ENCODE assay signal across 9 cellular contexts in genomic region chr14:61188196-61188595, GRCh38.
A peak's percentile ranks its signal among the peaks of the same experiment; 100 is the strongest.
DNase-seq lines count a peak whose midpoint lies in the region; ATAC-seq and TF ChIP-seq lines count a peak whose summit lies in the region.
"Had no signal": no experiment of that assay in that cellular context is flagged by ENCODE, and none has a peak within 500 bp of the region (broad histone marks: within the 10 kb centered on the region; RNA-seq: fewer than 3 reads in every experiment).

No MANE protein-coding gene starts in this region.

- no peaks in the 10 kb centered on the region for H3K79me1 ChIP-seq in H9 (ENCODE audit: insufficient read depth, low read depth, low read length, poor library complexity, severe bottlenecking)

- no peak for TF ChIP-seq POLR2A in adrenal gland (IDR thresholded peaks at IDR 0.05)

- peaks cover 26 to 27% of the 10 kb centered on the region in 2 experiments for H3K4me1 Mint-ChIP-seq in H9

- no peak overlapping the region for H3K18ac ChIP-seq in H9 (ENCODE audit: insufficient read length, low read depth, low read length)

- H4K5ac ChIP-seq in H9 (ENCODE audit: insufficient read length, low read depth, low read length): no peak overlapping the region

- H2AFZ ChIP-seq in H9 (ENCODE audit: low read length): no peak overlapping the region

- no peak overlapping the region for H2BK15ac ChIP-seq in H9 (ENCODE audit: low read depth, low read length)

- no peaks in the 10 kb centered on the region for H3K9me3 Mint-ChIP-seq in H9

- H3K27ac ChIP-seq in H9 (ENCODE audit: insufficient read length, low read depth, low read length) (no peak overlapping the region), adrenal gland (peak overlapping the region in 1 of 5 donors; percentile 41)

- H3K4me1 ChIP-seq in H9 (ENCODE audit: insufficient read depth, low read length) (peaks cover 4% of the 10 kb centered on the region; the same call in 1 of the 2 replicates), adrenal gland (replicated peaks in 1 of 2) (no peaks in the 10 kb centered on the region), skeletal muscle satellite cell (ENCODE audit: control insufficient read depth, insufficient read depth, low read length) (peaks cover 73% of the 10 kb centered on the region)

- no peak overlapping the region for H3T11ph ChIP-seq in H9 (ENCODE audit: low read length)

- no peak overlapping the region for H2AK5ac ChIP-seq in H9 (ENCODE audit: insufficient read length, low read length)

- H2BK20ac ChIP-seq in H9 (ENCODE audit: low read depth, low read length, poor library complexity, severe bottlenecking): no peak overlapping the region

- no peak overlapping the region for H3K23ac ChIP-seq in H9 (ENCODE audit: insufficient read length, low read depth, low read length)

- no peak for TF ChIP-seq CTCF in H9 (conservative IDR thresholded peaks at IDR 0.05)
- no peak for TF ChIP-seq CTCF in adrenal gland (IDR thresholded peaks at IDR 0.05)

- no peaks in the 10 kb centered on the region for H3K79me2 ChIP-seq in H9 (ENCODE audit: insufficient read depth, low read length)

- H2BK120ac ChIP-seq in H9 (ENCODE audit: low read depth, low read length, poor library complexity, severe bottlenecking): no peak overlapping the region

- H3K27me3 ChIP-seq in H9 (ENCODE audit: insufficient read depth, low read length) (no peaks in the 10 kb centered on the region), adrenal gland (no peaks in the 10 kb centered on the region), skeletal muscle satellite cell (ENCODE audit: control insufficient read depth, insufficient read depth, low read length) (no peaks in the 10 kb centered on the region)

- no peak overlapping the region for H4K8ac ChIP-seq in H9 (replicated peaks; ENCODE audit: insufficient read length, low read depth, low read length)

- H3K36me3 Mint-ChIP-seq in H9 (ENCODE audit: insufficient read depth in 1 of 3, low read depth in 3 of 3): no peaks in the 10 kb centered on the region; a peak in 1 of 7 replicates

- H4K20me1 ChIP-seq in H9 (ENCODE audit: control insufficient read depth, insufficient read depth, insufficient read length): no peaks in the 10 kb centered on the region

- no peak overlapping the region for H2BK5ac ChIP-seq in H9 (ENCODE audit: insufficient read length, low read length)

- no peak overlapping the region for H3K4me3 Mint-ChIP-seq in H9

- no peak overlapping the region for H3K4ac ChIP-seq in H9 (ENCODE audit: low read depth, low read length)

- no peaks in the 10 kb centered on the region for H3K23me2 ChIP-seq in H9 (ENCODE audit: insufficient read length, low read depth, low read length, poor library complexity, severe bottlenecking)

- peaks cover 8% of the 10 kb centered on the region for H3K27me3 Mint-ChIP-seq in H9 (ENCODE audit: low read depth)

- no peak overlapping the region for H4K91ac ChIP-seq in H9 (ENCODE audit: insufficient read length, low read depth, low read length)

- no peak overlapping the region for H2BK12ac ChIP-seq in H9 (ENCODE audit: insufficient read length, low read depth, low read length)

- intact Hi-C loops in adrenal gland (cut with DNase I) (loop anchor here in 1 of 2 donors (10.0 kb wide), 1 partner anchor 533 kb away; no protein-coding TSS in a partner anchor), left ventricle myocardium superior (cut with micrococcal nuclease) (no loop called here)

- no peak overlapping the region for H3K27ac Mint-ChIP-seq in H9

- H3K36me3 ChIP-seq in adrenal gland (replicated peaks in 1 of 2) (no peaks in the 10 kb centered on the region), skeletal muscle satellite cell (ENCODE audit: insufficient read depth, low read length) (no peaks in the 10 kb centered on the region)
- H3K36me3 ChIP-seq: spleen had no signal

- ATAC-seq in left ventricle myocardium superior: peak; percentile 83
- no peak for ATAC-seq in HG02610 (IDR thresholded peaks at IDR 0.05; ENCODE audit: unreplicated experiment)

- no peak overlapping the region for H3K56ac ChIP-seq in H9 (ENCODE audit: insufficient read length, low read depth, low read length)

- no peak overlapping the region for H3K9ac ChIP-seq in H9 (ENCODE audit: extremely low read depth, insufficient read length, low read length)
- peak overlapping the region; percentile 82 for H3K9ac ChIP-seq in skeletal muscle satellite cell (ENCODE audit: low read depth, low read length)

- no peaks in the 10 kb centered on the region for H3K9me3 ChIP-seq in H9 (ENCODE audit: control insufficient read depth, low read depth, low read length)
- H3K9me3 ChIP-seq in adrenal gland (replicated peaks in 1 of 3): no peaks in the 10 kb centered on the region
- no peaks in the 10 kb centered on the region for H3K9me3 ChIP-seq in skeletal muscle satellite cell (replicated peaks; ENCODE audit: low read length)
- H3K9me3 ChIP-seq: spleen had no signal

- WGBS in H9 (ENCODE audit: extremely low coverage, insufficient read length, low lambda C conversion rate): no CpG with 5 or more reads among the region's 21 CpGs
- whole genome bisulfite sequencing in adrenal gland, 4 donors: 26 to 53% (median 47%) methylated on average over 12 to 19 of the region's 21 CpGs; no CpG with 5 or more reads in 1 of the 4 donors

- DNase-seq in H9 (peak; percentile 78), adrenal gland (peak in 6 of 7 donors; percentile 19 to 41 (median 34)), left ventricle myocardium superior (peak; percentile 67), NCI-H146 (lab: John Stamatoyannopoulos, UW) (no peak), GOT3 (lab: John Stamatoyannopoulos, UW) (no peak)
- DNase-seq: GF-D8, spleen had no signal

- H3K4me3 ChIP-seq in adrenal gland (peak overlapping the region in 1 of 4 donors; percentile 45), skeletal muscle satellite cell (ENCODE audit: low read length) (peak overlapping the region; percentile 61)

- H3K4me2 ChIP-seq in H9 (ENCODE audit: insufficient read depth, insufficient read length, low read length) (no peak overlapping the region), skeletal muscle satellite cell (ENCODE audit: low read length) (peak overlapping the region; percentile 73)

- H3K14ac ChIP-seq in H9 (ENCODE audit: insufficient read depth, low read length): no peak overlapping the region

Comparison
In these comparisons a context has a peak if more than half of its experiments do, and no peak if none do; other contexts are left out.
1. DNase-seq: peak in H9 (single experiment), adrenal gland (6 of 7) and left ventricle myocardium superior (single experiment); none in NCI-H146 (single experiment) and GOT3 (single experiment).